In the genomic region with DNA sequence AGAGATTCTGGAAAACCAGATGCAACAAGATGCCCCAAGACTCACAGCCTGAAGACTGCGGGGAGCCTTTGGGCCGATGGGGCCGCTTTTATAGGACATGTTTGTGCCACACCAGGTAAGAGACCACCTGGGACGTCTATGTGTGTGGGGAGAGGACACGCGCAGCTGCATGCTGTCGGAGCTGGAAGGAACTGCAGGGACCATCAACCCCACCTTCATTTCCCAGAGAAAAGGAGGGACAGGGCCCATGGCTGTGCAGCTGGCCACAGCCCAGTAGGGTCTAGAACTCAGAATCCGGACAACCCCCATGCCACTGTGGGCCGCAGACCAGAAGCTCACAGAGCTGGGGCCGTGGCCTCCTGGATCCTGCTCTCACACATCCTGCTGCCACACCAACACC, we compare ENCODE assay signal across 24 cellular contexts.
"Had no signal": no experiment of that assay in that cellular context is flagged by ENCODE, and none has a peak within 500 bp of the region (broad histone marks: within the 10 kb centered on the region; RNA-seq: fewer than 3 reads in every experiment).

No MANE protein-coding gene starts in this region.

- H3K4me1 ChIP-seq: psoas muscle, suprapubic skin, uterus had no signal

- H3K27ac ChIP-seq: coronary artery, epithelial cell of prostate, lower lobe of right lung, ovary, psoas muscle, skin epidermis, suprapubic skin, transverse colon, upper lobe of right lung, uterus had no signal

- ATAC-seq: effector memory CD8-positive, alpha-beta T cell; esophagus mucosa; left colon; left ventricle myocardium superior; lower lobe of right lung; naive thymus-derived CD8-positive, alpha-beta T cell; psoas muscle; stimulated activated naive CD8-positive, alpha-beta T cell treated with anti-CD3 and anti-CD28 coated beads, Interleukin-15, amount 100 ng/mL, for 72 hours; upper lobe of right lung had no signal

- DNase-seq: dermis blood vessel endothelial cell; effector memory CD8-positive, alpha-beta T cell; foreskin fibroblast; left colon; left ventricle myocardium superior; lower lobe of right lung; nephron progenitor cell; right cardiac atrium; stimulated activated CD4-positive, alpha-beta T cell treated with anti-CD3 and anti-CD28 coated beads, Interleukin-15, amount 100 ng/mL, for 24 hours; stimulated activated CD4-positive, alpha-beta T cell treated with anti-CD3 and anti-CD28 coated beads, Interleukin-2, amount 100 ng/mL, for 48 hours; stimulated activated naive CD4-positive, alpha-beta T cell; stimulated activated naive CD8-positive, alpha-beta T cell treated with anti-CD3 and anti-CD28 coated beads, Interleukin-15, amount 100 ng/mL, for 72 hours; transverse colon; uterus had no signal

- H3K27me3 ChIP-seq: ovary, suprapubic skin, transverse colon, upper lobe of right lung, uterus had no signal

- H3K36me3 ChIP-seq: ovary, transverse colon, uterus had no signal

- H3K9me3 Mint-ChIP-seq: central memory CD8-positive, alpha-beta T cell; effector memory CD8-positive, alpha-beta T cell; nephron progenitor cell had no signal

- H3K4me3 Mint-ChIP-seq: central memory CD8-positive, alpha-beta T cell; effector memory CD8-positive, alpha-beta T cell; naive thymus-derived CD8-positive, alpha-beta T cell; nephron progenitor cell; stimulated activated naive CD8-positive, alpha-beta T cell treated with anti-CD3 and anti-CD28 coated beads, Interleukin-15, amount 100 ng/mL, for 72 hours had no signal

- H3K4me3 ChIP-seq: coronary artery, lower lobe of right lung, ovary, psoas muscle, skin epidermis, suprapubic skin, transverse colon, upper lobe of right lung, uterus had no signal

- H3K9me3 ChIP-seq: lower lobe of right lung, ovary, psoas muscle, suprapubic skin, transverse colon, upper lobe of right lung, uterus had no signal

- H3K27ac Mint-ChIP-seq: nephron progenitor cell had no signal

- H3K27me3 Mint-ChIP-seq: central memory CD8-positive, alpha-beta T cell; effector memory CD8-positive, alpha-beta T cell; stimulated activated naive CD8-positive, alpha-beta T cell treated with anti-CD3 and anti-CD28 coated beads, Interleukin-15, amount 100 ng/mL, for 72 hours had no signal
